Comparison of ENCODE assay signal across 9 cellular contexts in the genomic region with DNA sequence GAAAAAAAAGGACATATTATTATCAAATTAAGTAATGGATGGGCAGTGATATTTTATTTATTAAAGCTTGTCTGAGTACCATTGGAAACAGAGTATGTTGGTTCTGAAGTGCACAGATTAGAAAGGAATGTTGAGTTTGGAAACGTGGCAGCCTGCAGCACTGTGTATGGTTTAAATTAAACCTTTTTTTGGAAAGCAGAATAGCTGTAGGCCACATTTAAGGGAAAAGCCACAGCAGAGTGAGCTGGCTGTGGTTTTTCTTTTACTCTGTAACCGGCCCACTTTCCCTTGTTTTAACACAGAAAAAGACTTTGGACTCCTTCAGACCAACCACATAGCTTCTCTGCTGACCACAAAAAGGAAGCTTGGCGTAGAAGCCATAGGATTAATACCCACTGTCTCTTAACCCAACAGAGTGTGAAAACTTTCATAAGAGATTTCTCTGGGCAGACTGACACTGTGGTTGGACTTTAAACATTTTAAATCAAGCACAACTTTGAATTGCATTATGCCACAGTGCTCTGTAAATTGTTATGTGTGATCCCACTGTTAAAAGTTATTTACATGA.
A peak's percentile ranks its signal among the peaks of the same experiment; 100 is the strongest.
DNase-seq lines count a peak whose midpoint lies in the region; ATAC-seq and TF ChIP-seq lines count a peak whose summit lies in the region.
"Had no signal": no experiment of that assay in that cellular context is flagged by ENCODE, and none has a peak within 500 bp of the region (broad histone marks: within the 10 kb centered on the region; RNA-seq: fewer than 3 reads in every experiment).

No MANE protein-coding gene starts in this region.

- no peaks in the 10 kb centered on the region for H3K9me3 ChIP-seq in transverse colon

- TF ChIP-seq POLR2A in transverse colon (IDR thresholded peaks at IDR 0.05): no peak

- intact Hi-C loops in transverse colon (cut with DNase I; ENCODE audit: low total_unique reads): no loop called here

- H3K27ac Mint-ChIP-seq in activated naive CD8-positive, alpha-beta T cell treated with anti-CD3 and anti-CD28 coated beads, Interleukin-2, amount 50 U/mL, for 24 hours: no peak overlapping the region
- no peak overlapping the region for H3K27ac Mint-ChIP-seq in immature natural killer cell

- H3K4me3 Mint-ChIP-seq in activated naive CD8-positive, alpha-beta T cell treated with anti-CD3 and anti-CD28 coated beads, Interleukin-2, amount 50 U/mL, for 24 hours: no peak overlapping the region
- H3K4me3 Mint-ChIP-seq in immature natural killer cell: no peak overlapping the region

- peak; percentile 73 for ATAC-seq in activated naive CD8-positive, alpha-beta T cell treated with anti-CD3 and anti-CD28 coated beads, Interleukin-2, amount 50 U/mL, for 24 hours
- no peak for ATAC-seq in HG03469 (IDR thresholded peaks at IDR 0.05; ENCODE audit: unreplicated experiment)
- ATAC-seq in HG03025 (IDR thresholded peaks at IDR 0.05; ENCODE audit: low FRiP score, unreplicated experiment): no peak

- peaks cover 14 to 47% (median 29%) of the 10 kb centered on the region in 4 donors for H3K4me1 ChIP-seq in transverse colon

- no peaks in the 10 kb centered on the region for H3K27me3 Mint-ChIP-seq in activated naive CD8-positive, alpha-beta T cell treated with anti-CD3 and anti-CD28 coated beads, Interleukin-2, amount 50 U/mL, for 24 hours
- H3K27me3 Mint-ChIP-seq in immature natural killer cell (ENCODE audit: low read depth in 3 of 3): peaks cover 0 to 9% (median 3%) of the 10 kb centered on the region in 3 donors

- H3K36me3 ChIP-seq in transverse colon: no peaks in the 10 kb centered on the region

- H3K9me3 Mint-ChIP-seq in activated naive CD8-positive, alpha-beta T cell treated with anti-CD3 and anti-CD28 coated beads, Interleukin-2, amount 50 U/mL, for 24 hours: no peaks in the 10 kb centered on the region
- H3K9me3 Mint-ChIP-seq in immature natural killer cell: no peaks in the 10 kb centered on the region

- H3K27ac ChIP-seq in transverse colon: peak overlapping the region; percentile 5 to 69 (median 61)

- in situ Hi-C loops in transverse colon (cut with MboI; ENCODE audit: low pct_ligation_motif_present in 1 of 4, low pct_unique_long_range_greater_than_20kb in 1 of 4, low sequenced_read_pairs in 3 of 4): no loop called here

- H3K4me1 Mint-ChIP-seq in activated naive CD8-positive, alpha-beta T cell treated with anti-CD3 and anti-CD28 coated beads, Interleukin-2, amount 50 U/mL, for 24 hours: peaks cover 26% of the 10 kb centered on the region
- H3K4me1 Mint-ChIP-seq in immature natural killer cell: peaks cover 18 to 24% of the 10 kb centered on the region in 2 donors

- 3 to 11% methylated on average over 3 of the region's 3 CpGs for WGBS in transverse colon (ENCODE audit: low coverage in 1 of 2), 2 donors

- peak; percentile 17 for DNase-seq in NK-92 treated with Interleukin-12 subunit alpha and Interleukin-12 subunit beta, amount 100 ng/mL, for 24 hours (lab: John Stamatoyannopoulos, UW)
- DNase-seq in NK-92 (lab: John Stamatoyannopoulos, UW; ENCODE audit: unreplicated experiment) (no peak), immature natural killer cell (peak in 2 of 3 donors; percentile 3 to 9), transverse colon (no peak), RKO (ENCODE audit: low spot score) (no peak)
- no peak for DNase-seq in activated naive CD8-positive, alpha-beta T cell treated with anti-CD3 and anti-CD28 coated beads, Interleukin-2, amount 50 U/mL, for 24 hours

- H3K27me3 ChIP-seq in transverse colon: no peaks in the 10 kb centered on the region

- no peak for TF ChIP-seq CTCF in transverse colon (IDR thresholded peaks at IDR 0.05)

- no peaks in the 10 kb centered on the region for H3K36me3 Mint-ChIP-seq in activated naive CD8-positive, alpha-beta T cell treated with anti-CD3 and anti-CD28 coated beads, Interleukin-2, amount 50 U/mL, for 24 hours (ENCODE audit: low read depth)
- H3K36me3 Mint-ChIP-seq in immature natural killer cell: peaks cover 3 to 5% (median 4%) of the 10 kb centered on the region in 3 donors

- H3K4me3 ChIP-seq in transverse colon: no peak overlapping the region
- H3K4me3 ChIP-seq: lung had no signal

- no peak for TF ChIP-seq EP300 in transverse colon (IDR thresholded peaks at IDR 0.05; ENCODE audit: low read depth)

Comparison
In these comparisons a context has a peak if more than half of its experiments do, and no peak if none do; other contexts are left out.
1. DNase-seq: peak in NK-92 treated with Interleukin-12 subunit alpha and Interleukin-12 subunit beta, amount 100 ng/mL, for 24 hours (single experiment) and immature natural killer cell (2 of 3); none in NK-92 (single experiment), activated naive CD8-positive, alpha-beta T cell treated with anti-CD3 and anti-CD28 coated beads, Interleukin-2, amount 50 U/mL, for 24 hours (single experiment), transverse colon (single experiment) and RKO (single experiment).